In the genomic region with DNA sequence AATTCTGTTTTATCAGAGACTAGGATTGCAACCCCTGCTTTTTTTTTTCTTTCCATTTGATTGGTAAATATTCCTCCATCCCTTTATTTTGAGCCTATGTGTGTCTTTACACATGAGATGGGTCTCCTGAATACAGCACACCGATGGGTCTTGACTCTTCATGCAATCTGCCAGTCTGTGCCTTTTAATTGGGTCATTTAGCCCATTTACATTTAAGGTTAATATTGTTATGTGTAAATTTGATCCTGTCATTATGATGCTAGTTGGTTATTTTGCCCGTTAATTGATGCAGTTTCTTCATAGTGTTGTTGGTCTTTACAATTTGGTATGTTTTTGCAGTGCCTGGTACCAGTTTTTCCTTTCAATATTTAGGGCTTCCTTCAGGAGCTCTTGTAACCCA, we compare ENCODE assay signal across 4 cellular contexts. TPM values are rescaled to one million over a fixed set of nuclear protein-coding genes. Genes with fewer than 3 reads are reported as not detected.
"Had no signal": no experiment of that assay in that cellular context is flagged by ENCODE, and none has a peak within 500 bp of the region (broad histone marks: within the 10 kb centered on the region; RNA-seq: fewer than 3 reads in every experiment).

No MANE protein-coding gene starts in this region.

RNA-seq across cellular contexts. Expression of a gene that starts 25.0 kb away (rescaled TPM):
- total RNA-seq: OCI-LY7, PC-9, SJCRH30, SJSA1 had no signal

RNA-seq across cellular contexts. Expression of a gene that starts 36.9 kb away (rescaled TPM):
- total RNA-seq: PC-9, SJCRH30 had no signal
